ENCODE assay signal across 1 cellular context in genomic region chr20:2693286-2693995, GRCh38.
TF ChIP-seq lines count a peak whose summit lies in the region.

No MANE protein-coding gene starts in this region.

TF ChIP-seq in endothelial cell of umbilical vein, 7 proteins besides CTCF, POLR2A, EP300 and RAD21:
- TF ChIP-seq EZH2 (IDR thresholded peaks at IDR 0.05; ENCODE audit: borderline replicate concordance, low read depth, low read length, severe bottlenecking) (peak; percentile 92), MYC (IDR thresholded peaks at IDR 0.05; ENCODE audit: low read depth, low read length) (no peak)
